21 cellular contexts compared by ENCODE assay signal in genomic region chr5:138909734-138910133, GRCh38. TPM values are rescaled to one million over a fixed set of nuclear protein-coding genes. Genes with fewer than 3 reads are reported as not detected.
"Had no signal": no experiment of that assay in that cellular context is flagged by ENCODE, and none has a peak within 500 bp of the region (broad histone marks: within the 10 kb centered on the region; RNA-seq: fewer than 3 reads in every experiment).

No MANE protein-coding gene starts in this region.

- H3K4me3 Mint-ChIP-seq: activated CD8-positive, alpha-beta T cell treated with anti-CD3 and anti-CD28 coated beads, Interleukin-2, amount 10 ng/mL, durations not matched to agents 7 days and 5 days; T-helper 1 cell treated with Interleukin-12 subunit alpha and Interleukin-12 subunit beta and Interleukin-4 antibody, amounts not matched to agents 30 μg/mL and 1 μg/mL, for 36 hours had no signal

- H3K9me3 Mint-ChIP-seq: T-helper 1 cell treated with Interleukin-12 subunit alpha and Interleukin-12 subunit beta and Interleukin-4 antibody, amounts not matched to agents 30 μg/mL and 1 μg/mL, for 36 hours had no signal

- H3K27me3 ChIP-seq: breast epithelium, colonic mucosa had no signal

- H3K4me1 ChIP-seq: breast epithelium, colonic mucosa had no signal

- H3K27ac ChIP-seq: breast epithelium, colonic mucosa, KMS-11, PC-9 had no signal

- H3K4me2 ChIP-seq: KMS-11, PC-9 had no signal

- H3K4me3 ChIP-seq: breast epithelium, colonic mucosa, PC-9 had no signal

- ATAC-seq: activated CD8-positive, alpha-beta T cell treated with anti-CD3 and anti-CD28 coated beads, Interleukin-2, amount 10 ng/mL, durations not matched to agents 7 days and 5 days had no signal

- H2AFZ ChIP-seq: PC-9 had no signal

- DNase-seq: activated CD4-positive, alpha-beta T cell treated with anti-CD3 and anti-CD28 coated beads for 48 hours; activated CD4-positive, alpha-beta T cell treated with anti-CD3 and anti-CD28 coated beads, Interleukin-2, amount 50 U/mL, for 4 hours; activated CD4-positive, CD25-positive, alpha-beta regulatory T cell treated with anti-CD3 and anti-CD28 coated beads, Interleukin-2, amount 50 U/mL, for 72 hours; activated CD8-positive, alpha-beta memory T cell treated with anti-CD3 and anti-CD28 coated beads, Interleukin-2, amount 50 U/mL, for 48 hours; activated CD8-positive, alpha-beta T cell treated with anti-CD3 and anti-CD28 coated beads, Interleukin-2, amount 10 ng/mL, durations not matched to agents 7 days and 5 days; activated naive CD4-positive, alpha-beta T cell treated with anti-CD3 and anti-CD28 coated beads, Interleukin-2, amount 50 U/mL, for 16 hours; activated T-cell treated with anti-CD3 and anti-CD28 coated beads, Interleukin-2, amount 50 U/mL, for 1 hour; aorta; caudate nucleus; colonic mucosa; NCI-H1048; NCI-H146; NCI-H187 treated with DMSO at 0.1 percent for 48 hours; NCI-H510A treated with DMSO at 0.1 percent for 48 hours; NCI-H748 treated with DMSO at 0.1 percent for 48 hours; PC-9; SHP77 treated with DMSO at 0.1 percent for 48 hours had no signal

- H3K27ac Mint-ChIP-seq: activated CD8-positive, alpha-beta T cell treated with anti-CD3 and anti-CD28 coated beads, Interleukin-2, amount 10 ng/mL, durations not matched to agents 7 days and 5 days; T-helper 1 cell treated with Interleukin-12 subunit alpha and Interleukin-12 subunit beta and Interleukin-4 antibody, amounts not matched to agents 30 μg/mL and 1 μg/mL, for 36 hours had no signal

RNA-seq across cellular contexts. Expression of gene LRRTM2, which starts 34.6 kb away (rescaled TPM):
- total RNA-seq: MCF 10A, PC-9 had no signal
